In the genomic region with DNA sequence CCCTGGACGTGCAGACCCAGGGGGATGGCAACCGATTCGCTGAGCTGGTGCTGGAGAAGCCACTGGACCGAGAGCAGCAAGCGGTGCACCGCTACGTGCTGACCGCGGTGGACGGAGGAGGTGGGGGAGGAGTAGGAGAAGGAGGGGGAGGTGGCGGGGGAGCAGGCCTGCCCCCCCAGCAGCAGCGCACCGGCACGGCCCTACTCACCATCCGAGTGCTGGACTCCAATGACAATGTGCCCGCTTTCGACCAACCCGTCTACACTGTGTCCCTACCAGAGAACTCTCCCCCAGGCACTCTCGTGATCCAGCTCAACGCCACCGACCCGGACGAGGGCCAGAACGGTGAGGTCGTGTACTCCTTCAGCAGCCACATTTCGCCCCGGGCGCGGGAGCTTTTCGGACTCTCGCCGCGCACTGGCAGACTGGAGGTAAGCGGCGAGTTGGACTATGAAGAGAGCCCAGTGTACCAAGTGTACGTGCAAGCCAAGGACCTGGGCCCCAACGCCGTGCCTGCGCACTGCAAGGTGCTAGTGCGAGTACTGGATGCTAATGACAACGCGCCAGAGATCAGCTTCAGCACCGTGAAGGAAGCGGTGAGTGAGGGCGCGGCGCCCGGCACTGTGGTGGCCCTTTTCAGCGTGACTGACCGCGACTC, we compare ENCODE assay signal across 9 cellular contexts. TPM values are rescaled to one million over a fixed set of nuclear protein-coding genes. Genes with fewer than 3 reads are reported as not detected.
DNase-seq lines count a peak whose midpoint lies in the region; ATAC-seq, FAIRE-seq and TF ChIP-seq lines count a peak whose summit lies in the region.
"Had no signal": no experiment of that assay in that cellular context is flagged by ENCODE, and none has a peak within 500 bp of the region (broad histone marks: within the 10 kb centered on the region; RNA-seq: fewer than 3 reads in every experiment).

No MANE protein-coding gene starts in this region.

- peak overlapping the region; percentile 3; the same call in 1 of the 2 replicates for H3K4me3 ChIP-seq in K562
- H3K4me3 ChIP-seq in tibial artery, result peak overlapping the region; percentile 63 to 72

- peak overlapping the region; percentile 32; the same call in 1 of the 2 replicates for H3K4me2 ChIP-seq in K562 (ENCODE audit: insufficient read depth, low read length)

- H2AFZ ChIP-seq in K562 (ENCODE audit: low read depth, low read length), result peak overlapping the region; percentile 16; the same call in 1 of the 2 replicates

- no peaks in the 10 kb centered on the region for H3K9me1 ChIP-seq in K562 (ENCODE audit: control insufficient read depth, insufficient read depth, low read length)

- no peak overlapping the region for H3K9ac ChIP-seq in K562 (ENCODE audit: insufficient read depth in 1 of 2, low read depth in 2 of 2, low read length in 2 of 2)

- no peak overlapping the region for H3K27ac ChIP-seq in K562 (ENCODE audit: extremely low read depth, low read depth, low read length)
- H3K27ac ChIP-seq in tibial artery, result peak overlapping the region; percentile 71 to 84

- H3K9me3 ChIP-seq in K562 (replicated peaks; ENCODE audit: control insufficient read depth, insufficient read depth, low read depth, low read length) (no peaks in the 10 kb centered on the region), tibial artery (no peaks in the 10 kb centered on the region)

- H3K9me3 Mint-ChIP-seq in naive thymus-derived CD8-positive, alpha-beta T cell, result peaks cover 0 to 21% (median 0%) of the 10 kb centered on the region in 9 donors
- H3K9me3 Mint-ChIP-seq: CD8-positive, alpha-beta T cell had no signal

- H3K27me3 ChIP-seq in K562 (ENCODE audit: control insufficient read depth in 2 of 2, insufficient read depth in 2 of 2, low read length in 2 of 2) (no peaks in the 10 kb centered on the region), tibial artery (peaks cover 0 to 4% of the 10 kb centered on the region in 2 donors)

- TF ChIP-seq CTCF in K562 (IDR thresholded peaks at IDR 0.05 in 2 of 3, conservative IDR thresholded peaks at IDR 0.05 in 1 of 3; ENCODE audit: insufficient read depth in 2 of 3, low read depth in 1 of 3, low read length in 3 of 3), result no peak
- TF ChIP-seq CTCF in tibial artery (IDR thresholded peaks at IDR 0.05), result no peak

- ATAC-seq in K562, result no peak
- no peak for ATAC-seq in naive thymus-derived CD8-positive, alpha-beta T cell
- ATAC-seq: CD8-positive, alpha-beta T cell had no signal

- CTCF ChIA-PET in K562 (lab: Yijun Ruan, JAX; ENCODE audit: low intra/inter-chr PET ratio), result no interaction called here

- peaks cover 0 to 15% (median 3%) of the 10 kb centered on the region in 3 donors for H3K36me3 Mint-ChIP-seq in naive thymus-derived CD8-positive, alpha-beta T cell
- H3K36me3 Mint-ChIP-seq: CD8-positive, alpha-beta T cell had no signal

- TF ChIP-seq EP300 in K562 (IDR thresholded peaks at IDR 0.05; ENCODE audit: low read length), result no peak

- peak overlapping the region in 2 of 10 donors; percentile 13 to 31 for H3K4me3 Mint-ChIP-seq in naive thymus-derived CD8-positive, alpha-beta T cell
- H3K4me3 Mint-ChIP-seq: CD8-positive, alpha-beta T cell had no signal

- no peaks in the 10 kb centered on the region for H3K36me3 ChIP-seq in K562 (ENCODE audit: control insufficient read depth, insufficient read depth, low read length)
- no peaks in the 10 kb centered on the region for H3K36me3 ChIP-seq in tibial artery

- H3K27me3 Mint-ChIP-seq in naive thymus-derived CD8-positive, alpha-beta T cell, result peaks cover 39 to 73% (median 63%) of the 10 kb centered on the region in 5 donors

- intact Hi-C loops in K562 (cut with micrococcal nuclease) (loop anchor here (10.0 kb wide), 1 partner anchor 164 kb away; no protein-coding TSS in a partner anchor), tibial artery (cut with DNase I; ENCODE audit: low total_unique reads) (no loop called here)

- FAIRE-seq in K562 (lab: Jason Lieb, UNC), result no peak

- POLR2A ChIA-PET in K562 (lab: Yijun Ruan, JAX), result no interaction called here
- POLR2A ChIA-PET in naive thymus-derived CD8-positive, alpha-beta T cell (lab: Charles Lee), result no interaction called here

- no TSS peak for BruUV-seq in K562 (replicated peaks; lab: Mats Ljungman, UMichigan)

- no peaks in the 10 kb centered on the region for H3K79me2 ChIP-seq in K562 (ENCODE audit: control insufficient read depth, insufficient read depth, low read length)

- TF ChIP-seq RAD21 in K562 (CRISPR knock-in tag; conservative IDR thresholded peaks at IDR 0.05 in 1 of 2, IDR thresholded peaks at IDR 0.05 in 1 of 2), result no peak

- no peaks in the 10 kb centered on the region for H4K20me1 ChIP-seq in K562 (replicated peaks; ENCODE audit: control insufficient read depth, insufficient read depth, low read length)

- peaks cover 0 to 29% of the 10 kb centered on the region in 2 experiments; a peak in 2 of 5 replicates for H3K4me1 ChIP-seq in K562 (replicated peaks in 1 of 2; ENCODE audit: control insufficient read depth in 2 of 2, insufficient read depth in 2 of 2, low read length in 2 of 2)
- H3K4me1 ChIP-seq in tibial artery, result peaks cover 0 to 58% (median 30%) of the 10 kb centered on the region in 4 donors

- peak overlapping the region in 1 of 10 donors; percentile 13 for H3K27ac Mint-ChIP-seq in naive thymus-derived CD8-positive, alpha-beta T cell
- H3K27ac Mint-ChIP-seq: CD8-positive, alpha-beta T cell had no signal

- no peak for TF ChIP-seq POLR2A in K562 (conservative IDR thresholded peaks at IDR 0.05)

- H3K4me1 Mint-ChIP-seq in naive thymus-derived CD8-positive, alpha-beta T cell, result peaks cover 7 to 39% (median 26%) of the 10 kb centered on the region in 4 donors

- 2% methylated on average over 37 of the region's 51 CpGs for WGBS in K562 (ENCODE audit: insufficient coverage, low coverage, missing lambda C conversion rate)

- in situ Hi-C loops in K562 (cut with MboI), result no loop called here

- peak; percentile 12 for DNase-seq in activated CD4-positive, alpha-beta T cell treated with anti-CD3 and anti-CD28 coated beads for 48 hours
- no peak for DNase-seq in activated CD4-positive, alpha-beta T cell treated with anti-CD3 and anti-CD28 coated beads, Interleukin-2, amount 50 U/mL, for 1 hour
- DNase-seq in K562 (ENCODE audit: extremely low read depth in 1 of 4, low spot score in 3 of 4), result no peak
- peak; percentile 33 for DNase-seq in kidney tubule cell (ENCODE audit: low spot score)
- DNase-seq in tibial artery, result peak in 1 of 2 donors; percentile 68
- no peak for DNase-seq in SKM-1 treated with dmso at 0.1 percent for 144 hours (lab: John Stamatoyannopoulos, UW; ENCODE audit: unreplicated experiment)
- no peak for DNase-seq in naive thymus-derived CD8-positive, alpha-beta T cell
- no peak for DNase-seq in NCI-H2171 (lab: John Stamatoyannopoulos, UW)
- DNase-seq: CD8-positive, alpha-beta T cell had no signal

TF ChIP-seq in K562, 482 proteins besides CTCF, POLR2A, EP300 and RAD21:
- TF ChIP-seq, protein P1, sequence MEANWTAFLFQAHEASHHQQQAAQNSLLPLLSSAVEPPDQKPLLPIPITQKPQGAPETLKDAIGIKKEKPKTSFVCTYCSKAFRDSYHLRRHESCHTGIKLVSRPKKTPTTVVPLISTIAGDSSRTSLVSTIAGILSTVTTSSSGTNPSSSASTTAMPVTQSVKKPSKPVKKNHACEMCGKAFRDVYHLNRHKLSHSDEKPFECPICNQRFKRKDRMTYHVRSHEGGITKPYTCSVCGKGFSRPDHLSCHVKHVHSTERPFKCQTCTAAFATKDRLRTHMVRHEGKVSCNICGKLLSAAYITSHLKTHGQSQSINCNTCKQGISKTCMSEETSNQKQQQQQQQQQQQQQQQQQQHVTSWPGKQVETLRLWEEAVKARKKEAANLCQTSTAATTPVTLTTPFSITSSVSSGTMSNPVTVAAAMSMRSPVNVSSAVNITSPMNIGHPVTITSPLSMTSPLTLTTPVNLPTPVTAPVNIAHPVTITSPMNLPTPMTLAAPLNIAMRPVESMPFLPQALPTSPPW (CRISPR knock-in tag; IDR thresholded peaks at IDR 0.05), result peak; percentile 36; the same call in 1 of the 2 replicates
- TF ChIP-seq KHSRP (IDR thresholded peaks at IDR 0.05), result no peak

RNA-seq across cellular contexts. Expression of a gene that starts 1.7 kb away (rescaled TPM):
- total RNA-seq in K562 (2011; cell fraction: chromatin; rRNA removed; ENCODE audit: low replicate concordance), result 1.7 and 1.9 TPM in 2 replicates
- 1.3 and 2.0 TPM in 2 replicates for total RNA-seq in K562 (2011; cell fraction: nucleolus; rRNA removed)
- total RNA-seq in K562 (2011; cell fraction: nucleoplasm; rRNA removed), result 1.1 and 2.0 TPM in 2 replicates
- total RNA-seq in K562 (2014; rRNA removed) (0.33 and 1.4 TPM in 2 replicates), K562 (2014; rRNA removed; fragmentation: Illumina TruSeq; extraction: Trizol) (0.19 and 0.22 TPM in 2 replicates), K562 (2015; rRNA removed; fragmentation: Illumina TruSeq; extraction: Trizol) (0.29 and 0.41 TPM in 2 replicates), K562 (2021) (0.40 and 0.55 TPM in 2 replicates)
- polyA plus RNA-seq in K562 (2011; rRNA removed) (0.03 and 0.22 TPM in 2 replicates), K562 (2014; fragmentation: Illumina TruSeq; extraction: Trizol) (0.45 and 0.68 TPM in 2 replicates), K562 (2014; fragmentation: Nextera tagmentation; extraction: Ambion mirVana) (under 1 TPM; 0.04 to 0.11 TPM), K562 (2014; rRNA removed) (0.50 and 0.61 TPM in 2 replicates)
- 0.06 and 0.27 TPM in 2 replicates for polyA plus RNA-seq in K562 (2011; cell fraction: cytosol; rRNA removed)
- polyA plus RNA-seq in K562 (2011; cell fraction: nucleus; rRNA removed), result 0.06 and 0.68 TPM in 2 replicates
- 0.74 and 1.1 TPM in 2 replicates for polyA plus RNA-seq in K562 (2012)
- polyA minus RNA-seq in K562 (2011; rRNA and poly(A)+ RNA removed), result 0.03 and 0.74 TPM in 2 replicates
- polyA minus RNA-seq in K562 (2011; cell fraction: cytosol; rRNA and poly(A)+ RNA removed), result 0.19 TPM in 1 of 2 replicates, not detected in the other
- polyA minus RNA-seq in K562 (2011; cell fraction: nucleus; rRNA and poly(A)+ RNA removed), result under 0.01 and 0.94 TPM in 2 replicates
- total RNA-seq in naive thymus-derived CD8-positive, alpha-beta T cell, result not detected
- not detected for polyA plus RNA-seq in naive thymus-derived CD8-positive, alpha-beta T cell
- total RNA-seq: CD8-positive, alpha-beta T cell had no signal

Comparison
In these comparisons a context has a peak if more than half of its experiments do, and no peak if none do; other contexts are left out.
1. DNase-seq: peak in activated CD4-positive, alpha-beta T cell treated with anti-CD3 and anti-CD28 coated beads for 48 hours (single experiment) and kidney tubule cell (single experiment); none in activated CD4-positive, alpha-beta T cell treated with anti-CD3 and anti-CD28 coated beads, Interleukin-2, amount 50 U/mL, for 1 hour (single experiment), K562 (0 of 4), SKM-1 treated with dmso at 0.1 percent for 144 hours (single experiment), naive thymus-derived CD8-positive, alpha-beta T cell (0 of 10) and NCI-H2171 (single experiment).